Comparison of ENCODE assay signal across 17 cellular contexts in the genomic region with DNA sequence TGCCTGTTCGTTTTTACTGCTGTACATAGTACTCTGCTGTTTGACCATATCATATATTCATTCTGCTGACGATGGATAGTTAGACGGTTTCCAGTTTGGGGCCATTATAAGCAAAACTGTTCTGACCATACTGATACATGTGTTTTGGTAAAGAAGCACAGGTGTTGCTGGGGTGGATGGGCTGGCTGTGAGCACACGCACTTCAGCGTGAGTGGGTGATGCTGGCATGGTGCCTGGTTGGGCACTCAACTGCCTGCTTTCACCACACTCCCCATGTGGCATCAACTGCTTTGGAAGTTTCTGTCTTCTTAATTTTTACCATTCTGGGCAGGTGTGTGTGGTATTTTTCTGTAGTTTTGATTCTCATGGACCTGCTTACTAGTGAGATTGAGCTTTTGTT. TPM values are rescaled to one million over a fixed set of nuclear protein-coding genes. Genes with fewer than 3 reads are reported as not detected.
DNase-seq lines count a peak whose midpoint lies in the region; ATAC-seq and TF ChIP-seq lines count a peak whose summit lies in the region.
"Had no signal": no experiment of that assay in that cellular context is flagged by ENCODE, and none has a peak within 500 bp of the region (broad histone marks: within the 10 kb centered on the region; RNA-seq: fewer than 3 reads in every experiment).

No MANE protein-coding gene starts in this region.

- no peak for ATAC-seq in activated CD8-positive, alpha-beta T cell treated with anti-CD3 and anti-CD28 coated beads for 36 hours
- no peak for ATAC-seq in activated CD8-positive, alpha-beta T cell treated with anti-CD3 and anti-CD28 coated beads, Interleukin-2, amount 10 ng/mL, durations not matched to agents 7 days and 5 days
- ATAC-seq in stimulated activated memory B cell treated with anti-CD40 and anti-IgM and Interleukin-4, amounts not matched to agents 10 μg/mL and 1 μg/mL and 100 μg/mL, for 72 hours = no peak
- ATAC-seq in GM21737 (IDR thresholded peaks at IDR 0.05; ENCODE audit: unreplicated experiment) = no peak
- ATAC-seq: gastrocnemius medialis had no signal

- H3K27me3 Mint-ChIP-seq in activated CD8-positive, alpha-beta T cell treated with anti-CD3 and anti-CD28 coated beads for 36 hours = no peaks in the 10 kb centered on the region
- no peaks in the 10 kb centered on the region for H3K27me3 Mint-ChIP-seq in activated CD8-positive, alpha-beta T cell treated with anti-CD3 and anti-CD28 coated beads, Interleukin-2, amount 10 ng/mL, durations not matched to agents 7 days and 5 days (ENCODE audit: low read depth)
- no peaks in the 10 kb centered on the region for H3K27me3 Mint-ChIP-seq in stimulated activated memory B cell treated with anti-CD40 and anti-IgM and Interleukin-4, amounts not matched to agents 10 μg/mL and 1 μg/mL and 100 μg/mL, for 72 hours
- H3K27me3 Mint-ChIP-seq: CD4-positive, alpha-beta T cell had no signal

- peak overlapping the region; percentile 6; the same call in 1 of the 2 replicates for H3K4me3 ChIP-seq in GM12864 (ENCODE audit: low read depth, low read length)
- H3K4me3 ChIP-seq: gastrocnemius medialis, prostate gland, vagina had no signal

- H3K36me3 Mint-ChIP-seq in activated CD8-positive, alpha-beta T cell treated with anti-CD3 and anti-CD28 coated beads for 36 hours (ENCODE audit: low read depth) = peaks cover 7% of the 10 kb centered on the region
- peaks cover 27% of the 10 kb centered on the region for H3K36me3 Mint-ChIP-seq in activated CD8-positive, alpha-beta T cell treated with anti-CD3 and anti-CD28 coated beads, Interleukin-2, amount 10 ng/mL, durations not matched to agents 7 days and 5 days (ENCODE audit: low read depth)
- peaks cover 5% of the 10 kb centered on the region for H3K36me3 Mint-ChIP-seq in stimulated activated memory B cell treated with anti-CD40 and anti-IgM and Interleukin-4, amounts not matched to agents 10 μg/mL and 1 μg/mL and 100 μg/mL, for 72 hours

- peaks cover 2% of the 10 kb centered on the region for H3K9me3 Mint-ChIP-seq in activated CD8-positive, alpha-beta T cell treated with anti-CD3 and anti-CD28 coated beads for 36 hours
- H3K9me3 Mint-ChIP-seq in activated CD8-positive, alpha-beta T cell treated with anti-CD3 and anti-CD28 coated beads, Interleukin-2, amount 10 ng/mL, durations not matched to agents 7 days and 5 days (ENCODE audit: insufficient read depth) = peaks cover 7% of the 10 kb centered on the region
- H3K9me3 Mint-ChIP-seq in stimulated activated memory B cell treated with anti-CD40 and anti-IgM and Interleukin-4, amounts not matched to agents 10 μg/mL and 1 μg/mL and 100 μg/mL, for 72 hours = no peaks in the 10 kb centered on the region

- no peak for DNase-seq in activated CD8-positive, alpha-beta T cell treated with anti-CD3 and anti-CD28 coated beads for 36 hours
- DNase-seq in activated CD8-positive, alpha-beta T cell treated with anti-CD3 and anti-CD28 coated beads, Interleukin-2, amount 10 ng/mL, durations not matched to agents 7 days and 5 days = no peak
- DNase-seq in GM12864 (ENCODE audit: low read depth) (no peak), RPMI8226 (peak; percentile 95), NCI-H2029 treated with DMSO at 0.1 percent for 48 hours (lab: John Stamatoyannopoulos, UW) (no peak), KG1 (lab: John Stamatoyannopoulos, UW) (no peak)
- DNase-seq: activated CD4-positive, alpha-beta T cell treated with anti-CD3 and anti-CD28 coated beads for 1 hour; activated naive CD4-positive, alpha-beta T cell; CD4-positive, alpha-beta T cell; effector CD4-positive, alpha-beta T cell; gastrocnemius medialis; small intestine; stimulated activated CD4-positive, alpha-beta T cell treated with anti-CD3 and anti-CD28 coated beads, Interleukin-4, amount 100 ng/mL, for 1 hour had no signal

- POLR2A ChIA-PET in activated CD8-positive, alpha-beta T cell treated with anti-CD3 and anti-CD28 coated beads for 36 hours (lab: Charles Lee) = interaction anchor here (1.1 to 1.3 kb wide), 3 partner anchors 11 to 26 kb away, joined by 3 to 4 read pairs (median 4); no protein-coding TSS in a partner anchor
- POLR2A ChIA-PET in activated CD8-positive, alpha-beta T cell treated with anti-CD3 and anti-CD28 coated beads, Interleukin-2, amount 10 ng/mL, durations not matched to agents 7 days and 5 days (lab: Charles Lee) = interaction anchor here (0.6 kb wide), 1 partner anchor 206 kb away, joined by 3 read pairs; no protein-coding TSS in a partner anchor

- intact Hi-C loops in activated CD8-positive, alpha-beta T cell treated with anti-CD3 and anti-CD28 coated beads for 36 hours (cut with micrococcal nuclease) = no loop called here

- no peak overlapping the region for H3K4me3 Mint-ChIP-seq in activated CD8-positive, alpha-beta T cell treated with anti-CD3 and anti-CD28 coated beads for 36 hours
- H3K4me3 Mint-ChIP-seq in activated CD8-positive, alpha-beta T cell treated with anti-CD3 and anti-CD28 coated beads, Interleukin-2, amount 10 ng/mL, durations not matched to agents 7 days and 5 days = no peak overlapping the region
- peak overlapping the region; percentile 81 for H3K4me3 Mint-ChIP-seq in stimulated activated memory B cell treated with anti-CD40 and anti-IgM and Interleukin-4, amounts not matched to agents 10 μg/mL and 1 μg/mL and 100 μg/mL, for 72 hours
- H3K4me3 Mint-ChIP-seq: CD4-positive, alpha-beta T cell had no signal

- CTCF ChIA-PET in activated CD8-positive, alpha-beta T cell treated with anti-CD3 and anti-CD28 coated beads for 36 hours (lab: Charles Lee) = interaction anchor here (1.1 to 2.1 kb wide), 3 partner anchors 9 to 26 kb away, joined by 3 to 8 read pairs (median 6); no protein-coding TSS in a partner anchor
- CTCF ChIA-PET in activated CD8-positive, alpha-beta T cell treated with anti-CD3 and anti-CD28 coated beads, Interleukin-2, amount 10 ng/mL, durations not matched to agents 7 days and 5 days (lab: Charles Lee) = interaction anchor here (1.0 to 1.7 kb wide), 3 partner anchors 9 to 18 kb away, joined by 3 to 5 read pairs (median 5); no protein-coding TSS in a partner anchor

- no peak for TF ChIP-seq CTCF in activated CD8-positive, alpha-beta T cell treated with anti-CD3 and anti-CD28 coated beads for 36 hours (IDR thresholded peaks at IDR 0.05)
- no peak for TF ChIP-seq CTCF in GM12864 (IDR thresholded peaks at IDR 0.05; ENCODE audit: low read depth, low read length, missing control alignments)

- H3K27ac Mint-ChIP-seq in activated CD8-positive, alpha-beta T cell treated with anti-CD3 and anti-CD28 coated beads for 36 hours = peak overlapping the region; percentile 53
- H3K27ac Mint-ChIP-seq in activated CD8-positive, alpha-beta T cell treated with anti-CD3 and anti-CD28 coated beads, Interleukin-2, amount 10 ng/mL, durations not matched to agents 7 days and 5 days = no peak overlapping the region
- peak overlapping the region; percentile 85 for H3K27ac Mint-ChIP-seq in stimulated activated memory B cell treated with anti-CD40 and anti-IgM and Interleukin-4, amounts not matched to agents 10 μg/mL and 1 μg/mL and 100 μg/mL, for 72 hours

- peaks cover 60% of the 10 kb centered on the region for H3K4me1 Mint-ChIP-seq in activated CD8-positive, alpha-beta T cell treated with anti-CD3 and anti-CD28 coated beads for 36 hours (ENCODE audit: low read depth)
- peaks cover 70% of the 10 kb centered on the region for H3K4me1 Mint-ChIP-seq in activated CD8-positive, alpha-beta T cell treated with anti-CD3 and anti-CD28 coated beads, Interleukin-2, amount 10 ng/mL, durations not matched to agents 7 days and 5 days (ENCODE audit: low read depth)
- H3K4me1 Mint-ChIP-seq in stimulated activated memory B cell treated with anti-CD40 and anti-IgM and Interleukin-4, amounts not matched to agents 10 μg/mL and 1 μg/mL and 100 μg/mL, for 72 hours = peaks cover 77% of the 10 kb centered on the region

RNA-seq across cellular contexts. Expression of a gene that starts 37.3 kb away (rescaled TPM):
- 10 to 100 TPM; 36.2 to 37.1 TPM for total RNA-seq in activated CD8-positive, alpha-beta T cell treated with anti-CD3 and anti-CD28 coated beads for 36 hours
- total RNA-seq in activated CD8-positive, alpha-beta T cell treated with anti-CD3 and anti-CD28 coated beads, Interleukin-2, amount 10 ng/mL, durations not matched to agents 7 days and 5 days = 10 to 100 TPM; 52.9 to 66.2 TPM
